ENCODE assay signal across 1 cellular context in genomic region chr6:63571883-63572732, GRCh38.
TF ChIP-seq lines count a peak whose summit lies in the region.

Gene LOC128125822, plus strand, starts transcription at chr6:63572480.
Gene PTP4A1, plus strand, starts transcription at chr6:63572480. Its CDS starts 4,401 bp downstream, at chr6:63576881.

TF ChIP-seq in H1, 55 proteins besides CTCF, POLR2A, EP300 and RAD21 (continued from another document):
- TF ChIP-seq E2F6 (IDR thresholded peaks at IDR 0.05) (no peak; the same call in 1 of the 2 replicates), POLR2AphosphoS5 (IDR thresholded peaks at IDR 0.05; ENCODE audit: low read depth, low read length) (peak; percentile 31), SUZ12 (IDR thresholded peaks at IDR 0.05; ENCODE audit: low read length) (no peak), POU5F1 (IDR thresholded peaks at IDR 0.05; ENCODE audit: low read depth, low read length) (no peak), HDAC6 (IDR thresholded peaks at IDR 0.05; ENCODE audit: low read depth, low read length) (no peak), KDM4A (IDR thresholded peaks at IDR 0.05; ENCODE audit: low read depth, low read length, severe bottlenecking) (peak; percentile 49), PHF8 (conservative IDR thresholded peaks at IDR 0.05; ENCODE audit: low read depth, low read length) (peak; percentile 77), RXRA (IDR thresholded peaks at IDR 0.05; ENCODE audit: insufficient read depth, low read depth, low read length) (no peak), BACH1 (IDR thresholded peaks at IDR 0.05; ENCODE audit: low read length) (no peak), EGR1 (IDR thresholded peaks at IDR 0.05; ENCODE audit: borderline replicate concordance, low read depth, low read length) (peak; percentile 100), NANOG (IDR thresholded peaks at IDR 0.05; ENCODE audit: insufficient read depth, low read depth, low read length, poor library complexity, severe bottlenecking) (peak; percentile 21), JUN (IDR thresholded peaks at IDR 0.05; ENCODE audit: low read depth, low read length) (peak; percentile 77), MAX (IDR thresholded peaks at IDR 0.05) (peak; percentile 78), TBP (IDR thresholded peaks at IDR 0.05; ENCODE audit: low read depth, low read length) (peak; percentile 95), RBBP5 (IDR thresholded peaks at IDR 0.05; ENCODE audit: borderline replicate concordance, low read depth, low read length) (peak; percentile 88), SAP30 (IDR thresholded peaks at IDR 0.05; ENCODE audit: insufficient read depth, insufficient replicate concordance, low read length) (peak; percentile 73), TAF1 (IDR thresholded peaks at IDR 0.05; ENCODE audit: low read depth, low read length) (peak; percentile 95), SP1 (IDR thresholded peaks at IDR 0.05; ENCODE audit: low read depth, low read length) (peak; percentile 73; the same call in 1 of the 2 replicates), GABPA (IDR thresholded peaks at IDR 0.05; ENCODE audit: borderline replicate concordance, insufficient read depth, low read length) (no peak), KDM5A (IDR thresholded peaks at IDR 0.05; ENCODE audit: low read length) (no peak), CHD7 (IDR thresholded peaks at IDR 0.05; ENCODE audit: insufficient replicate concordance, low read length) (no peak), GTF2F1 (IDR thresholded peaks at IDR 0.05; ENCODE audit: borderline replicate concordance, low read depth, low read length) (peak; percentile 80; the same call in 1 of the 2 replicates), CREB1 (IDR thresholded peaks at IDR 0.05) (peak; percentile 93), BCL11A (IDR thresholded peaks at IDR 0.05; ENCODE audit: low read depth in 2 of 2, low read length in 2 of 2) (no peak), SIN3A (conservative IDR thresholded peaks at IDR 0.05 in 1 of 2, IDR thresholded peaks at IDR 0.05 in 1 of 2; ENCODE audit: low read depth in 1 of 2, low read length in 2 of 2) (0 out of 4 replicates have a peak, but pooled peaks of 1 of the 2 experiments have one; percentile 13), CEBPB (IDR thresholded peaks at IDR 0.05; ENCODE audit: low read depth, low read length) (peak; percentile 34; the same call in 1 of the 2 replicates), ASH2L (IDR thresholded peaks at IDR 0.05; ENCODE audit: low read length) (peak; percentile 96)
- TF ChIP-seq, protein P1, sequence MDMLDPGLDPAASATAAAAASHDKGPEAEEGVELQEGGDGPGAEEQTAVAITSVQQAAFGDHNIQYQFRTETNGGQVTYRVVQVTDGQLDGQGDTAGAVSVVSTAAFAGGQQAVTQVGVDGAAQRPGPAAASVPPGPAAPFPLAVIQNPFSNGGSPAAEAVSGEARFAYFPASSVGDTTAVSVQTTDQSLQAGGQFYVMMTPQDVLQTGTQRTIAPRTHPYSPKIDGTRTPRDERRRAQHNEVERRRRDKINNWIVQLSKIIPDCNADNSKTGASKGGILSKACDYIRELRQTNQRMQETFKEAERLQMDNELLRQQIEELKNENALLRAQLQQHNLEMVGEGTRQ (IDR thresholded peaks at IDR 0.05; ENCODE audit: low read length), result no peak
TF ChIP-seq in H1: peak in this region for 18.
